In genomic region chr18:74982946-74983635, GRCh38 we compare ENCODE assay signal across 1 cellular context.
TF ChIP-seq lines count a peak whose summit lies in the region.

No MANE protein-coding gene starts in this region.

TF ChIP-seq in GM23338, 12 proteins besides CTCF, POLR2A, EP300 and RAD21 (continued from another document):
- TF ChIP-seq REST (IDR thresholded peaks at IDR 0.05; ENCODE audit: unreplicated experiment) (no peak), ETS1 (IDR thresholded peaks at IDR 0.05) (no peak), JUNB (IDR thresholded peaks at IDR 0.05; ENCODE audit: unreplicated experiment) (no peak), NANOG (IDR thresholded peaks at IDR 0.05; ENCODE audit: borderline replicate concordance) (no peak), EZH2phosphoT487 (IDR thresholded peaks at IDR 0.05; ENCODE audit: unreplicated experiment) (no peak), ZNF114 (CRISPR knock-in tag; IDR thresholded peaks at IDR 0.05) (no peak), EZH2 (IDR thresholded peaks at IDR 0.05; ENCODE audit: low read depth, unreplicated experiment) (no peak), ZNF331 (CRISPR knock-in tag; IDR thresholded peaks at IDR 0.05; ENCODE audit: low read depth) (no peak), POLR2AphosphoS5 (IDR thresholded peaks at IDR 0.05; ENCODE audit: low read depth) (no peak), STAT1 (IDR thresholded peaks at IDR 0.05; ENCODE audit: unreplicated experiment) (no peak), CREB1 (CRISPR knock-in tag; IDR thresholded peaks at IDR 0.05; ENCODE audit: low read depth) (no peak)
